ENCODE assay signal across 10 cellular contexts in the genomic region with DNA sequence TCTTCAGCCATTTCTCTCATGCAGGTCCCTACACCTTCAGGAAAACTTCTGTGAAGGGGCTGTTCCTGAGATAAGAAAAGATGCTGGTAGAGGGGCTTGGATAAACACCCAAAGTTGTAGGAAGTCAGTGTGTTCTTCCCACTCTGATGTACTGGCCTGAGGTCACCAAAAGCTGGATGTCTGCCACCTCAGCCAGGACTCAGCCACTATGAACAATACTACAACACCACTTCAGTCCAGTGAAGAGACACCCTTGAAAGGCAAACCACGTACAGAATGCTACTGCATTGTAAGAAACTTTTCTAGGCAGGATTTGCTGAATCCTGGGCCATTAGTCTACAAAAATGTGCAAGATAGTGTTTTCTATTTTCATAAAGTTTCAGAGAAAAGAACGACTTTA. TPM values are rescaled to one million over a fixed set of nuclear protein-coding genes. Genes with fewer than 3 reads are reported as not detected.
A peak's percentile ranks its signal among the peaks of the same experiment; 100 is the strongest.
DNase-seq lines count a peak whose midpoint lies in the region; ATAC-seq and TF ChIP-seq lines count a peak whose summit lies in the region.
"Had no signal": no experiment of that assay in that cellular context is flagged by ENCODE, and none has a peak within 500 bp of the region (broad histone marks: within the 10 kb centered on the region; RNA-seq: fewer than 3 reads in every experiment).

No MANE protein-coding gene starts in this region.

- H3K9me3 ChIP-seq in esophagus muscularis mucosa, result no peaks in the 10 kb centered on the region

- no peaks in the 10 kb centered on the region for H3K9me3 Mint-ChIP-seq in nephron progenitor cell
- H3K9me3 Mint-ChIP-seq: activated B cell treated with CpG ODN at 0.5 μM for 24 hours had no signal

- peaks cover 11% of the 10 kb centered on the region for H3K36me3 Mint-ChIP-seq in nephron progenitor cell (ENCODE audit: low read depth)

- H3K4me3 ChIP-seq in BJ (ENCODE audit: low read depth, low read length) (peak overlapping the region; percentile 93), esophagus muscularis mucosa (peak overlapping the region; percentile 67 to 91 (median 80))

- ATAC-seq in GM21723 (IDR thresholded peaks at IDR 0.05; ENCODE audit: unreplicated experiment) (no peak), HG02938 (IDR thresholded peaks at IDR 0.05; ENCODE audit: unreplicated experiment) (no peak)

- no peak for TF ChIP-seq EP300 in esophagus muscularis mucosa (IDR thresholded peaks at IDR 0.05)

- CTCF ChIA-PET in BJ (lab: Yijun Ruan, JAX), result interaction anchor here (0.7 to 3.4 kb wide), 10 partner anchors 9 to 335 kb away, joined by 3 to 21 read pairs (median 3); no protein-coding TSS in a partner anchor

- 31% methylated on average over 2 of the region's 2 CpGs for WGBS in esophagus muscularis mucosa

- no peaks in the 10 kb centered on the region for H3K27me3 Mint-ChIP-seq in nephron progenitor cell (ENCODE audit: low read depth, poor library complexity)

- TF ChIP-seq POLR2A in esophagus muscularis mucosa (IDR thresholded peaks at IDR 0.05; ENCODE audit: low read depth), result no peak

- peak overlapping the region; percentile 97 for H3K4me3 Mint-ChIP-seq in nephron progenitor cell
- H3K4me3 Mint-ChIP-seq: activated B cell treated with CpG ODN at 0.5 μM for 24 hours had no signal

- DNase-seq in BJ (ENCODE audit: low read depth), result no peak
- peak; percentile 22 for DNase-seq in NCI-H2029 (lab: John Stamatoyannopoulos, UW)
- peak; percentile 80 for DNase-seq in esophagus muscularis mucosa (ENCODE audit: extremely low spot score)
- no peak for DNase-seq in nephron progenitor cell
- no peak for DNase-seq in HUDEP-2 (lab: John Stamatoyannopoulos, UW; ENCODE audit: unreplicated experiment in 76 of 76)
- DNase-seq in stimulated activated CD4-positive, alpha-beta T cell treated with anti-CD3 and anti-CD28 coated beads, Interleukin-15, amount 100 ng/mL, for 24 hours, result no peak
- DNase-seq: activated B cell treated with CpG ODN at 0.5 μM for 24 hours, NCI-H1105 had no signal

- POLR2A ChIA-PET in BJ (lab: Charles Lee), result no interaction called here

- H3K4me1 ChIP-seq in esophagus muscularis mucosa, result peaks cover 26 to 79% (median 58%) of the 10 kb centered on the region in 4 donors

- peak overlapping the region; percentile 57 for H3K27ac Mint-ChIP-seq in nephron progenitor cell
- H3K27ac Mint-ChIP-seq: activated B cell treated with CpG ODN at 0.5 μM for 24 hours had no signal

- H3K27me3 ChIP-seq in BJ (ENCODE audit: control insufficient read depth, insufficient read depth, low read length) (no peaks in the 10 kb centered on the region), esophagus muscularis mucosa (no peaks in the 10 kb centered on the region)

- no peaks in the 10 kb centered on the region for H3K36me3 ChIP-seq in BJ (ENCODE audit: control insufficient read depth, insufficient read depth, low read length)
- no peaks in the 10 kb centered on the region for H3K36me3 ChIP-seq in esophagus muscularis mucosa

- TF ChIP-seq CTCF in BJ (IDR thresholded peaks at IDR 0.05; ENCODE audit: insufficient read depth, low read depth, low read length) (no peak), esophagus muscularis mucosa (IDR thresholded peaks at IDR 0.05) (no peak), nephron progenitor cell (IDR thresholded peaks at IDR 0.05) (no peak)

- intact Hi-C loops in esophagus muscularis mucosa (cut with DNase I), result no loop called here

- peak overlapping the region; percentile 93 to 99 (median 97) for H3K27ac ChIP-seq in esophagus muscularis mucosa (replicated peaks in 1 of 4)

- peaks cover 86% of the 10 kb centered on the region for H3K4me1 Mint-ChIP-seq in nephron progenitor cell

RNA-seq across cellular contexts. Expression of a gene that starts 2.4 kb away (rescaled TPM):
- 23.7 and 29.4 TPM in 2 replicates for polyA plus RNA-seq in BJ (2011; rRNA removed)
- polyA minus RNA-seq in BJ (2011; rRNA and poly(A)+ RNA removed), result 77.0 and 78.1 TPM in 2 replicates
- 100 to 1,000 TPM in 1 of 4 donors, 10 to 100 TPM in 3; 48.5 to 108 (median 69.1) TPM for total RNA-seq in esophagus muscularis mucosa
- total RNA-seq: activated B cell treated with CpG ODN at 0.5 μM for 24 hours had no signal

RNA-seq across cellular contexts. Expression of a gene that starts 54.0 kb away (rescaled TPM):
- polyA plus RNA-seq in BJ (2011; rRNA removed), result 10.9 and 18.7 TPM in 2 replicates
- 6.4 and 9.0 TPM in 2 replicates for polyA minus RNA-seq in BJ (2011; rRNA and poly(A)+ RNA removed)
- 1 to 10 TPM in 2 of 4 donors, under 1 TPM in 2; 0.32 to 1.2 (median 0.99) TPM for total RNA-seq in esophagus muscularis mucosa

Comparison
In these comparisons a context has a peak if more than half of its experiments do, and no peak if none do; other contexts are left out.
1. DNase-seq: peak in NCI-H2029 (single experiment) and esophagus muscularis mucosa (single experiment); none in BJ (single experiment), nephron progenitor cell (single experiment), HUDEP-2 (0 of 76) and stimulated activated CD4-positive, alpha-beta T cell treated with anti-CD3 and anti-CD28 coated beads, Interleukin-15, amount 100 ng/mL, for 24 hours (single experiment).